Comparison of ENCODE assay signal across 8 cellular contexts in genomic region chr19:36528194-36528920, GRCh38. TPM values are rescaled to one million over a fixed set of nuclear protein-coding genes. Genes with fewer than 3 reads are reported as not detected.
A peak's percentile ranks its signal among the peaks of the same experiment; 100 is the strongest.
DNase-seq lines count a peak whose midpoint lies in the region; ATAC-seq and TF ChIP-seq lines count a peak whose summit lies in the region.

TSS of gene ZNF260 (minus strand) at chr19:36528271. CDS start at chr19:36515238, 13,033 bp downstream.

- H3K9me3 Mint-ChIP-seq in T-cell (peaks cover 8 to 33% (median 15%) of the 10 kb centered on the region in 3 donors), type B pancreatic cell (peaks cover 5% of the 10 kb centered on the region)

- WGBS in heart right ventricle, 2 donors: 0 to 1% methylated on average over 55 of the region's 55 CpGs

- peaks cover 0 to 47% (median 20%) of the 10 kb centered on the region in 9 donors for H3K36me3 ChIP-seq in heart right ventricle

- H3K4me1 ChIP-seq in heart right ventricle: peaks cover 0 to 28% (median 19%) of the 10 kb centered on the region in 9 donors

- H3K4me3 Mint-ChIP-seq in T-cell: peak within 1 kb of the TSS; percentile 95 to 98 (median 97)
- H3K4me3 Mint-ChIP-seq in type B pancreatic cell: peak within 1 kb of the TSS; percentile 100

- H3K4me3 ChIP-seq in GM12875 (ENCODE audit: low read depth, low read length): peak within 1 kb of the TSS; percentile 57
- peak within 1 kb of the TSS; percentile 44 to 70 (median 64) for H3K4me3 ChIP-seq in heart right ventricle

- intact Hi-C loops in heart right ventricle (cut with DNase I): loop anchor here in 5 of 10 donors (2.0 to 10.0 kb wide), 4 partner anchors 40 to 146 kb away; partner anchors contain the start of genes ZNF566 (in 3 of the 5) and ZNF529 (in 2 of the 5)

- peaks cover 0 to 70% (median 38%) of the 10 kb centered on the region in 11 donors for H3K9me3 ChIP-seq in heart right ventricle

- no peaks in the 10 kb centered on the region for H3K27me3 ChIP-seq in heart right ventricle

- 0 out of 2 replicates have a peak, but pooled peaks have one; percentile 8 for TF ChIP-seq CTCF in GM12875 (IDR thresholded peaks at IDR 0.05; ENCODE audit: borderline replicate concordance, insufficient read depth, low read depth, low read length)
- peak in 1 of 9 donors; percentile 10 for TF ChIP-seq CTCF in heart right ventricle (IDR thresholded peaks at IDR 0.05)
- no peak for TF ChIP-seq CTCF in type B pancreatic cell (conservative IDR thresholded peaks at IDR 0.05)

- peak; percentile 97 for DNase-seq in NCI-H146 (lab: John Stamatoyannopoulos, UW)
- DNase-seq in T-cell: peak; percentile 77 to 92 (median 84)
- peak; percentile 98 for DNase-seq in amniotic epithelial cell (ENCODE audit: low read depth)
- DNase-seq in heart right ventricle: peak; percentile 98 to 99
- peak; percentile 99 for DNase-seq in pons (ENCODE audit: low spot score)
- peak; percentile 97 for DNase-seq in type B pancreatic cell (ENCODE audit: extremely low spot score, unreplicated experiment)

- H3K27me3 Mint-ChIP-seq in T-cell (no peaks in the 10 kb centered on the region), type B pancreatic cell (no peaks in the 10 kb centered on the region)

- peak within 1 kb of the TSS; percentile 68 to 95 (median 91) for H3K27ac ChIP-seq in heart right ventricle

- H3K27ac Mint-ChIP-seq in T-cell (peak within 1 kb of the TSS; percentile 95 to 97), type B pancreatic cell (peak within 1 kb of the TSS; percentile 99)

- ATAC-seq in HG02798 (IDR thresholded peaks at IDR 0.05; ENCODE audit: poor library complexity, unreplicated experiment) (peak; percentile 91), T-cell (replicated peaks in 1 of 4) (peak; percentile 89 to 95 (median 93)), heart right ventricle (peak; percentile 98 to 99 (median 99))

- peaks cover 48% of the 10 kb centered on the region for H3K36me3 Mint-ChIP-seq in T-cell
- H3K36me3 Mint-ChIP-seq in type B pancreatic cell: peaks cover 50% of the 10 kb centered on the region

- H3K4me1 Mint-ChIP-seq in T-cell (peaks cover 23 to 28% (median 26%) of the 10 kb centered on the region in 3 donors), type B pancreatic cell (ENCODE audit: unreplicated experiment) (peaks cover 9% of the 10 kb centered on the region)

- CTCF ChIA-PET in T-cell (lab: Charles Lee): interaction anchor here (0.6 to 1.2 kb wide), 5 partner anchors 39 to 322 kb away, joined by 3 to 6 read pairs (median 3); partner anchors contain the start of genes ZNF382 (in 1 of the 2) and ZNF566 (in 1 of the 2)

- POLR2A ChIA-PET in T-cell (lab: Charles Lee): interaction anchor here in 1 of 2 donors (0.6 to 1.7 kb wide), 2 partner anchors 45 to 321 kb away, joined by 5 read pairs; partner anchors contain the start of gene ZNF529

RNA-seq across cellular contexts. Expression of gene ZNF260, which starts in this region (rescaled TPM):
- total RNA-seq in T-cell: 10 to 100 TPM in 3 of 5 donors, 1 to 10 TPM in 2; 8.4 to 14.2 (median 10.3) TPM
- total RNA-seq in heart right ventricle: 10 to 100 TPM in 2 of 10 donors, 1 to 10 TPM in 8; 7.2 to 12.8 (median 8.7) TPM
- polyA plus RNA-seq in heart right ventricle: 1 to 10 TPM; 2.7 to 4.6 TPM
- total RNA-seq in type B pancreatic cell (ENCODE audit: low replicate concordance): 27.8 and 35.7 TPM in 2 replicates

Comparison
In these comparisons a context has a peak if more than half of its experiments do, and no peak if none do; other contexts are left out.
1. Peak in every context shown above with its lines: DNase-seq, ATAC-seq, H3K4me3 ChIP-seq and H3K27ac ChIP-seq.